In the genomic region with DNA sequence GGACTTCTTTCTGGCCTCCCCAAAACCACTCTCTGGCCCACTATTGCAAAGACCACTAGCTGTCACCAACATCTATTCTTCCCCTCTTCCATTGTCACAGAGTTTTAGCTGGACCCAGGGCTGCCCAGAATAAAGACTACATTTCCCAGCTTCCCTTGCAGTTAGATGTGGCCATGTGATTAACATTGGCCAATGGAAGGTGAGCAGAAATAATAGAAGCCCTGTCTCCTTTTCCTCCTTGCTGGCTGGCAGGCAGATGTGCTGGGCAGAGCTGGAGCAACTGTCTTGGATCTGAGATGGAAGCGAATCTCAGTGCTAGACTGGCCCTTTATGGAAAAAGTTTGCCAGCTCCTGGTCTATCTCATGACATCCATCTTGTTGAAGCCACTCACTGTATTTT, we compare ENCODE assay signal across 8 cellular contexts.
DNase-seq lines count a peak whose midpoint lies in the region; ATAC-seq and TF ChIP-seq lines count a peak whose summit lies in the region.

No MANE protein-coding gene starts in this region.

- no peaks in the 10 kb centered on the region for H3K4me1 ChIP-seq in GM23248 (ENCODE audit: insufficient read depth)
- H3K4me1 ChIP-seq in NT2/D1 (ENCODE audit: insufficient read depth, insufficient read length) = peaks cover 5% of the 10 kb centered on the region
- no peaks in the 10 kb centered on the region for H3K4me1 ChIP-seq in fibroblast of lung (ENCODE audit: control insufficient read depth, extremely low read depth, insufficient read depth, low read length)

- H3K9me3 ChIP-seq in GM23248 (ENCODE audit: low read depth) (no peaks in the 10 kb centered on the region), NT2/D1 (ENCODE audit: insufficient read depth, low read length) (peaks cover 5% of the 10 kb centered on the region; the same call in 1 of the 2 replicates), fibroblast of lung (ENCODE audit: control insufficient read depth, insufficient read depth, low read depth, low read length) (no peaks in the 10 kb centered on the region)

- no peak overlapping the region for H3K9ac ChIP-seq in GM23248
- H3K9ac ChIP-seq in NT2/D1 (ENCODE audit: insufficient read length, low read depth) = no peak overlapping the region
- H3K9ac ChIP-seq in fibroblast of lung (ENCODE audit: insufficient read depth, low read length) = no peak overlapping the region

- DNase-seq in AG08395 (ENCODE audit: low spot score) (peak; percentile 35), GM23248 (peak; percentile 68), NT2/D1 (ENCODE audit: low read depth, low spot score) (peak; percentile 33), fibroblast of lung (ENCODE audit: low read depth in 2 of 2) (peak; percentile 17 to 32), GM13976 (ENCODE audit: low spot score) (no peak)
- DNase-seq in stimulated activated naive CD8-positive, alpha-beta T cell treated with anti-CD3 and anti-CD28 coated beads, Interleukin-15, Interleukin-2, amounts not matched to agents 100 U/mL and 50 U/mL, for 24 hours = no peak

- no peaks in the 10 kb centered on the region for H3K9me2 ChIP-seq in GM23248 (ENCODE audit: insufficient read depth)

- H3K4me2 ChIP-seq in GM23248 (ENCODE audit: unreplicated experiment) = no peak overlapping the region
- no peak overlapping the region for H3K4me2 ChIP-seq in fibroblast of lung (ENCODE audit: extremely low read depth, insufficient read depth, low read length)

- H3K36me3 ChIP-seq in GM23248 (ENCODE audit: low read depth) (no peaks in the 10 kb centered on the region), NT2/D1 (ENCODE audit: insufficient read depth, insufficient read length, low read length) (no peaks in the 10 kb centered on the region), fibroblast of lung (ENCODE audit: control insufficient read depth, insufficient read depth, low read length) (no peaks in the 10 kb centered on the region)

- TF ChIP-seq CTCF in fibroblast of lung (conservative IDR thresholded peaks at IDR 0.05 in 1 of 2, IDR thresholded peaks at IDR 0.05 in 1 of 2; ENCODE audit: low read depth in 1 of 2, low read length in 2 of 2) (no peak), GM13976 (IDR thresholded peaks at IDR 0.05; ENCODE audit: borderline replicate concordance, control extremely low read depth, extremely low read depth, insufficient read depth, missing control alignments) (no peak)

- no peaks in the 10 kb centered on the region for H3F3A ChIP-seq in GM23248 (ENCODE audit: insufficient read depth)

- H3K4me3 ChIP-seq in GM23248 = no peak overlapping the region
- no peak overlapping the region for H3K4me3 ChIP-seq in NT2/D1 (ENCODE audit: insufficient read length, low read depth)
- no peak overlapping the region for H3K4me3 ChIP-seq in fibroblast of lung (replicated peaks in 1 of 4; ENCODE audit: control extremely low read depth in 1 of 4, insufficient read depth in 1 of 4, low read depth in 3 of 4, low read length in 4 of 4)

- 0 to 8% methylated on average over 1 of the region's 1 CpG for WGBS in GM23248 (ENCODE audit: low coverage in 1 of 2, low lambda C conversion rate in 2 of 2, missing lambda C conversion rate in 2 of 2), 2 experiments

- peaks cover 2% of the 10 kb centered on the region; the same call in 1 of the 2 replicates for H3K27me3 ChIP-seq in GM23248 (replicated peaks; ENCODE audit: insufficient read depth)
- H3K27me3 ChIP-seq in NT2/D1 (ENCODE audit: insufficient read depth, insufficient read length) = no peaks in the 10 kb centered on the region
- peaks cover 2% of the 10 kb centered on the region for H3K27me3 ChIP-seq in fibroblast of lung (ENCODE audit: control insufficient read depth, insufficient read depth, low read length)

- in situ Hi-C loops in GM23248 (cut with MboI) (no loop called here), GM13976 (cut with MboI; ENCODE audit: low sequenced_read_pairs, unreplicated experiment) (no loop called here)

- H2AFZ ChIP-seq in GM23248 = no peak overlapping the region
- H2AFZ ChIP-seq in fibroblast of lung (ENCODE audit: low read length) = no peak overlapping the region

- H3K79me2 ChIP-seq in GM23248 (ENCODE audit: insufficient read depth) (no peaks in the 10 kb centered on the region), fibroblast of lung (ENCODE audit: control insufficient read depth, insufficient read depth, low read length) (no peaks in the 10 kb centered on the region)

- ATAC-seq in stimulated activated naive CD8-positive, alpha-beta T cell treated with anti-CD3 and anti-CD28 coated beads, Interleukin-15, Interleukin-2, amounts not matched to agents 100 U/mL and 50 U/mL, for 24 hours = peak; percentile 53
- ATAC-seq in HG02970 (IDR thresholded peaks at IDR 0.05; ENCODE audit: low FRiP score, unreplicated experiment) (no peak), HG03378 (IDR thresholded peaks at IDR 0.05; ENCODE audit: unreplicated experiment) (no peak)

- H3K27ac ChIP-seq in GM23248 (no peak overlapping the region), fibroblast of lung (ENCODE audit: insufficient read depth, low read length) (no peak overlapping the region)

- H4K20me1 ChIP-seq in GM23248 (ENCODE audit: insufficient read depth) = no peaks in the 10 kb centered on the region
- no peaks in the 10 kb centered on the region for H4K20me1 ChIP-seq in fibroblast of lung (ENCODE audit: control insufficient read depth, extremely low read depth, insufficient read depth, low read length)

Comparison
In these comparisons a context has a peak if more than half of its experiments do, and no peak if none do; other contexts are left out.
1. DNase-seq: peak in AG08395 (single experiment), GM23248 (single experiment), NT2/D1 (single experiment) and fibroblast of lung (2 of 2); none in stimulated activated naive CD8-positive, alpha-beta T cell treated with anti-CD3 and anti-CD28 coated beads, Interleukin-15, Interleukin-2, amounts not matched to agents 100 U/mL and 50 U/mL, for 24 hours (single experiment) and GM13976 (single experiment).